ENCODE assay signal across 28 cellular contexts in the genomic region with DNA sequence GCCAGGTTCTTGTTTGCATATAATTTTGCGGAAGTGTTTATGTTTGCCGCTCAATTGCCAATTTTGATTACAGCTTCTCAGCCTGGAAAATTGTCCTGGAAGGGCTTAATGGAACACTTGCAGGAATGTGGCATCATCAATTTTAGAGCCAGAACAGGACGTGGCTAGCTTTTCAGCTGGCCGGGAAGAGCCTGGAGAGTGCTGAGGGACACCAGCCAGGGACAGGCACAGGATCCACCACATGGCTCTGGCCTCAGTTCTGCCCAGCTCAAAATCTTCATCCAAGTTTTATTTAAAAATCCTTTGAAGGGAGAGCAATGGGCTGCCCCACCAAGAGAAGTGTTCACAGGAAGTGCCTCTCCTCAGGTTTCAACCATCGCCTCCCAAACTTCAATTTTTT.
"Had no signal": no experiment of that assay in that cellular context is flagged by ENCODE, and none has a peak within 500 bp of the region (broad histone marks: within the 10 kb centered on the region; RNA-seq: fewer than 3 reads in every experiment).

No MANE protein-coding gene starts in this region.

- H3K36me3 ChIP-seq: brain microvascular endothelial cell, colonic mucosa, gastrocnemius medialis, heart left ventricle, WERI-Rb-1 had no signal

- DNase-seq: activated B cell treated with CpG ODN at 0.5 μM for 24 hours; activated CD4-positive, alpha-beta T cell treated with anti-CD3 and anti-CD28 coated beads for 48 hours; activated CD4-positive, alpha-beta T cell treated with anti-CD3 and anti-CD28 coated beads, Interleukin-2, amount 50 U/mL, for 1 hour; activated CD4-positive, alpha-beta T cell treated with anti-CD3 and anti-CD28 coated beads, Interleukin-2, amount 50 U/mL, for 48 hours; activated CD8-positive, alpha-beta memory T cell treated with anti-CD3 and anti-CD28 coated beads for 24 hours; activated CD8-positive, alpha-beta T cell treated with anti-CD3 and anti-CD28 coated beads for 36 hours; activated effector memory CD4-positive, alpha-beta T cell treated with Interleukin-2 at 50 U/mL for 16 hours; activated gamma-delta T cell treated with Interleukin-2 at 50 U/mL for 16 hours; activated naive CD4-positive, alpha-beta T cell treated with anti-CD3 and anti-CD28 coated beads, Interleukin-2, amount 50 U/mL, for 16 hours; activated naive CD4-positive, alpha-beta T cell treated with Interleukin-2 at 50 U/mL for 16 hours; activated T-cell treated with anti-CD3 and anti-CD28 coated beads, Interleukin-2, amount 50 U/mL, for 4 hours; amniotic stem cell; anterior cingulate cortex; brain microvascular endothelial cell; colonic mucosa; effector memory CD4-positive, alpha-beta T cell; endodermal cell; foreskin keratinocyte; gastrocnemius medialis; glutamatergic neuron; heart left ventricle; T-helper 17 cell; T1000; WERI-Rb-1 had no signal

- H3K27me3 ChIP-seq: brain microvascular endothelial cell, colonic mucosa, dorsolateral prefrontal cortex, foreskin keratinocyte, gastrocnemius medialis, heart left ventricle had no signal

- H3K4me3 ChIP-seq: colonic mucosa, dorsolateral prefrontal cortex, gastrocnemius medialis, heart left ventricle had no signal

- H3K27ac ChIP-seq: brain microvascular endothelial cell, colonic mucosa, dorsolateral prefrontal cortex, foreskin keratinocyte, gastrocnemius medialis, heart left ventricle, WERI-Rb-1 had no signal

- H3K9me3 ChIP-seq: colonic mucosa, gastrocnemius medialis had no signal

- ATAC-seq: activated CD4-positive, CD25-positive, alpha-beta regulatory T cell treated with anti-CD3 and anti-CD28 coated beads, Interleukin-2, amount 50 U/mL, for 24 hours; activated CD8-positive, alpha-beta T cell treated with anti-CD3 and anti-CD28 coated beads for 36 hours; activated T-cell treated with anti-CD3 and anti-CD28 coated beads, Interleukin-2, amount 50 U/mL, for 4 hours; activated T-helper 17 cell treated with anti-CD3 and anti-CD28 coated beads, Interleukin-2, amount 50 U/mL, for 72 hours; esophagus mucosa; foreskin keratinocyte; gastrocnemius medialis; T-helper 17 cell had no signal

- H3K4me1 ChIP-seq: colonic mucosa, foreskin keratinocyte, heart left ventricle had no signal
